Comparison of ENCODE assay signal across 11 cellular contexts in the genomic region with DNA sequence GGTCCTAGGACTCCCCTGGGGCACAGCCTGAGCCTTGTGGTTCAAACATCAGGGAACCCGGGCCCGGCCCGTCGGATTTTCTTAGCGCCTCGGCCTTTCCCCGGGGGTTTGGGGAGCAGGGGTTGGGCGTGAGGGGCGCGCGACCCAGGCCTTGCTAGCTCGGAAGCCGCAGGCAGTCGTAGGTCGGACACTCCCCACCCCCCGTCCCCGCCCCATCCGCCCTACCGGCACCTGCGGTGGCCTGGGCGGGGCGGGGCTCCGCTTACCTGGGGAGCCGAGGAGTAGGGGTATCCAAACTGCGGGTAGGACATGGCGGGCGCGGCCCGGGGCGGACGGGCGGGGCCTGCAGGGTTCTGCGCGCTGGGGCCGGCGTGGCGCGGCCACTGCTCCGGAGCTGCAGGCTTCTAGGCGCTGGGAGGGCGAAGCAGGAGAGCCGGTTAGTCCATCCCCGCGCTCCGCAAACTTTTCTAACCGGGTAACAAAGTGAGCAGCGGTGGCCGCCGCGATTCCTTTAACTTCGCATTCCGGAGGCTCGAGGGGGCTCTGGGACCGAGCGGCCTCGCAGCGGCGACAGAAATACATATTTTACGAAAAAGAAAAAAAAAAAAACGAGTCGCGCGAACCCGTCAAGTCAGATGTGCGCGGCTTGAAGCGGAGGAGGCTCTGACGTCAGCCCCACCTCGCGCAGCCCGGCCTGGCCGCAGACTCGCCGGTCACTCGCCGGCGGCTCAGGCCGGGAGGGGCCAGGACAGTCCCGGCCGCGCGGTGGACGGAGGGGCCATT. TPM values are rescaled to one million over a fixed set of nuclear protein-coding genes. Genes with fewer than 3 reads are reported as not detected.
DNase-seq lines count a peak whose midpoint lies in the region; ATAC-seq and TF ChIP-seq lines count a peak whose summit lies in the region.
"Had no signal": no experiment of that assay in that cellular context is flagged by ENCODE, and none has a peak within 500 bp of the region (broad histone marks: within the 10 kb centered on the region; RNA-seq: fewer than 3 reads in every experiment).

Gene IRX4, minus strand, starts transcription at position 589 of the 783 bp plus-strand sequence. Its CDS starts 278 bp downstream, at position 311.

- H3K79me2 ChIP-seq in SK-N-SH (ENCODE audit: insufficient read depth): no peaks in the 10 kb centered on the region

- TF ChIP-seq EP300 in SK-N-SH (IDR thresholded peaks at IDR 0.05; ENCODE audit: borderline replicate concordance in 1 of 2, low read depth in 1 of 2, low read length in 1 of 2) (no peak), stomach (IDR thresholded peaks at IDR 0.05) (no peak), ovary (IDR thresholded peaks at IDR 0.05) (no peak)

- H3K9me2 ChIP-seq in SK-N-SH: no peaks in the 10 kb centered on the region

- no peak within 1 kb of the TSS for H3K27ac Mint-ChIP-seq in brain

- peaks cover 90% of the 10 kb centered on the region for H3K27me3 Mint-ChIP-seq in brain

- WGBS in SK-N-SH (ENCODE audit: low lambda C conversion rate): 2% methylated on average over 37 of the region's 83 CpGs
- 1 to 3% (median 2%) methylated on average over 39 to 83 of the region's 83 CpGs for WGBS in stomach, 5 donors
- 1% methylated on average over 70 to 82 of the region's 83 CpGs for WGBS in ovary, 3 donors

- H3K4me1 ChIP-seq in SK-N-SH (ENCODE audit: control insufficient read depth in 1 of 2, insufficient read depth in 2 of 2, low read depth in 1 of 2, low read length in 1 of 2): no peaks in the 10 kb centered on the region
- H3K4me1 ChIP-seq in iPS-20b (ENCODE audit: insufficient read depth, low read length): peaks cover 8% of the 10 kb centered on the region; the same call in 1 of the 2 replicates
- peaks cover 27 to 60% (median 39%) of the 10 kb centered on the region in 4 donors for H3K4me1 ChIP-seq in stomach
- H3K4me1 ChIP-seq in ovary (ENCODE audit: insufficient read depth): peaks cover 4% of the 10 kb centered on the region
- H3K4me1 ChIP-seq: SJCRH30 had no signal

- no peak for TF ChIP-seq POLR2A in stomach (IDR thresholded peaks at IDR 0.05)
- TF ChIP-seq POLR2A in ovary (IDR thresholded peaks at IDR 0.05): no peak

- TF ChIP-seq CTCF in SK-N-SH (IDR thresholded peaks at IDR 0.05): no peak
- TF ChIP-seq CTCF in brain (conservative IDR thresholded peaks at IDR 0.05): no peak
- no peak for TF ChIP-seq CTCF in stomach (IDR thresholded peaks at IDR 0.05)
- no peak for TF ChIP-seq CTCF in ovary (IDR thresholded peaks at IDR 0.05)

- H3K27me3 ChIP-seq in SK-N-SH (ENCODE audit: insufficient read depth) (peaks cover 86% of the 10 kb centered on the region), iPS-20b (ENCODE audit: insufficient read depth, low read length) (peaks cover 100% of the 10 kb centered on the region), stomach (peaks cover 75 to 100% (median 100%) of the 10 kb centered on the region in 3 donors), ovary (no peaks in the 10 kb centered on the region)
- H3K27me3 ChIP-seq: SJCRH30 had no signal

- H3K9me3 Mint-ChIP-seq in brain: peaks cover 0 to 10% (median 3%) of the 10 kb centered on the region in 5 experiments

- peak within 1 kb of the TSS; percentile 19; the same call in 1 of the 2 replicates for H3K4me2 ChIP-seq in SK-N-SH

- TF ChIP-seq RAD21 in SK-N-SH (IDR thresholded peaks at IDR 0.05; ENCODE audit: low read length): no peak

- H3K4me3 Mint-ChIP-seq in brain: peak within 1 kb of the TSS; percentile 67 to 82 (median 76)

- H3F3A ChIP-seq in SK-N-SH (replicated peaks; ENCODE audit: insufficient read depth): no peaks in the 10 kb centered on the region

- H3K36me3 Mint-ChIP-seq in brain: peaks cover 4% of the 10 kb centered on the region

- CTCF ChIA-PET in SK-N-SH (lab: Yijun Ruan, JAX): interaction anchor here (1.3 kb wide), 1 partner anchor 15 kb away, joined by 3 read pairs; no protein-coding TSS in a partner anchor

- POLR2A ChIA-PET in SK-N-SH (lab: Yijun Ruan, JAX): no interaction called here

- no peak within 1 kb of the TSS for H3K27ac ChIP-seq in SK-N-SH (ENCODE audit: low read depth in 2 of 2, low read length in 1 of 2)
- H3K27ac ChIP-seq in iPS-20b (ENCODE audit: low read length): no peak within 1 kb of the TSS
- H3K27ac ChIP-seq in stomach: no peak within 1 kb of the TSS
- H3K27ac ChIP-seq in ovary: no peak within 1 kb of the TSS
- H3K27ac ChIP-seq: SJCRH30, thyroid gland had no signal

- H3K9me3 ChIP-seq in SK-N-SH (no peaks in the 10 kb centered on the region), iPS-20b (ENCODE audit: insufficient read depth, low read depth, low read length) (no peaks in the 10 kb centered on the region; the same call in 1 of the 2 replicates), stomach (no peaks in the 10 kb centered on the region), ovary (peaks cover 0 to 4% of the 10 kb centered on the region in 2 donors)
- H3K9me3 ChIP-seq: SJCRH30, thyroid gland had no signal

- no peak within 1 kb of the TSS for H2AFZ ChIP-seq in SK-N-SH (ENCODE audit: low read depth)

- no peaks in the 10 kb centered on the region for H3K36me3 ChIP-seq in SK-N-SH (replicated peaks in 1 of 2; ENCODE audit: control insufficient read depth in 1 of 2, insufficient read depth in 2 of 2, low read length in 1 of 2)
- no peaks in the 10 kb centered on the region for H3K36me3 ChIP-seq in iPS-20b (ENCODE audit: insufficient read depth, low read depth, low read length)
- H3K36me3 ChIP-seq in stomach: no peaks in the 10 kb centered on the region
- H3K36me3 ChIP-seq in ovary: no peaks in the 10 kb centered on the region
- H3K36me3 ChIP-seq: SJCRH30, thyroid gland had no signal

- intact Hi-C loops in stomach (cut with DNase I; ENCODE audit: low total_unique reads): no loop called here
- intact Hi-C loops in ovary (cut with DNase I): no loop called here

- H3K9ac ChIP-seq in SK-N-SH: no peak within 1 kb of the TSS
- no peak within 1 kb of the TSS for H3K9ac ChIP-seq in iPS-20b (ENCODE audit: low read depth, low read length)

- 0 out of 2 replicates have a peak, but pooled peaks cover 4% of the 10 kb centered on the region for H4K20me1 ChIP-seq in SK-N-SH (ENCODE audit: insufficient read depth)

- DNase-seq in SK-N-SH: peak; percentile 50
- DNase-seq in stomach: no peak
- DNase-seq in ovary: no peak
- DNase-seq in GM19240 (ENCODE audit: insufficient read length, low spot score): no peak
- DNase-seq: SJCRH30, thyroid gland had no signal

- H3K4me3 ChIP-seq in SK-N-SH (ENCODE audit: low read depth in 2 of 2, low read length in 1 of 2): no peak within 1 kb of the TSS
- peak within 1 kb of the TSS; percentile 59; the same call in 1 of the 2 replicates for H3K4me3 ChIP-seq in iPS-20b (ENCODE audit: low read length)
- peak within 1 kb of the TSS; percentile 20 to 41 (median 32) for H3K4me3 ChIP-seq in stomach
- H3K4me3 ChIP-seq in ovary: no peak within 1 kb of the TSS
- H3K4me3 ChIP-seq: SJCRH30, thyroid gland had no signal

- H3K4me1 Mint-ChIP-seq in brain: peaks cover 28% of the 10 kb centered on the region

- ATAC-seq in SK-N-SH treated with all-trans-retinoic acid at 6 μM for 48 hours (no peak), HG03460 (IDR thresholded peaks at IDR 0.05; ENCODE audit: unreplicated experiment) (no peak)

TF ChIP-seq in SK-N-SH, 30 proteins besides CTCF, POLR2A, EP300 and RAD21 (continues in another document):
- TF ChIP-seq SIN3A (IDR thresholded peaks at IDR 0.05; ENCODE audit: borderline replicate concordance, low read depth, low read length): no peak
- TF ChIP-seq TAF1 (IDR thresholded peaks at IDR 0.05; ENCODE audit: borderline replicate concordance, low read depth, low read length): no peak
- no peak for TF ChIP-seq TCF12 (IDR thresholded peaks at IDR 0.05)
- TF ChIP-seq NRF1 (IDR thresholded peaks at IDR 0.05; ENCODE audit: low read depth, low read length): no peak
- TF ChIP-seq NFIC (IDR thresholded peaks at IDR 0.05; ENCODE audit: borderline replicate concordance): no peak

TF ChIP-seq in SK-N-SH treated with all-trans-retinoic acid at 6 μM for 48 hours, 23 proteins besides CTCF, POLR2A, EP300 and RAD21:
- TF ChIP-seq ISL1 (CRISPR knock-in tag; IDR thresholded peaks at IDR 0.05): no peak
- no peak for TF ChIP-seq ZNF70 (CRISPR knock-in tag; IDR thresholded peaks at IDR 0.05)
- TF ChIP-seq TCF4 (CRISPR knock-in tag; IDR thresholded peaks at IDR 0.05; ENCODE audit: borderline replicate concordance): no peak
- TF ChIP-seq SNAI2 (CRISPR knock-in tag; IDR thresholded peaks at IDR 0.05): no peak
- no peak for TF ChIP-seq ZFP30 (CRISPR knock-in tag; IDR thresholded peaks at IDR 0.05)
- no peak for TF ChIP-seq ZNF8 (CRISPR knock-in tag; IDR thresholded peaks at IDR 0.05)
- no peak for TF ChIP-seq ZNF565 (CRISPR knock-in tag; conservative IDR thresholded peaks at IDR 0.05; ENCODE audit: low read depth)
- no peak for TF ChIP-seq BACH2 (CRISPR knock-in tag; IDR thresholded peaks at IDR 0.05; ENCODE audit: borderline replicate concordance)
TF ChIP-seq in SK-N-SH treated with all-trans-retinoic acid at 6 μM for 48 hours: peak in this region for 0.

RNA-seq across cellular contexts. Expression of gene IRX4, which starts in this region (rescaled TPM):
- not detected in 2 replicates for polyA plus RNA-seq in SK-N-SH (2012; rRNA removed)
- polyA plus RNA-seq in SK-N-SH (2012; cell fraction: cytosol; rRNA removed): not detected in 2 replicates
- polyA plus RNA-seq in SK-N-SH (2012; cell fraction: nucleus; rRNA removed): not detected in 2 replicates
- not detected for polyA plus RNA-seq in brain (ENCODE audit: insufficient read depth, low read depth, low replicate concordance)
- not detected for total RNA-seq in stomach
- polyA plus RNA-seq in stomach: 10 to 100 TPM in 1 of 3 donors, not detected in 2; 14.8 TPM
- total RNA-seq in ovary: under 1 TPM in 1 of 7 donors, not detected in 6; 0.23 TPM
- polyA plus RNA-seq in ovary: not detected
- total RNA-seq: myocyte, SJCRH30, thyroid gland had no signal

Comparison
In these comparisons a context has a peak if more than half of its experiments do, and no peak if none do; other contexts are left out.
1. Peak in DNase-seq and H3K4me2 ChIP-seq in SK-N-SH; RNA of the gene not detected or under 1 TPM.
2. H3K4me3 ChIP-seq: peak in iPS-20b (single experiment) and stomach (4 of 4); none in SK-N-SH (0 of 2) and ovary (single experiment).